Comparison of ENCODE assay signal across 1 cellular context in the genomic region with DNA sequence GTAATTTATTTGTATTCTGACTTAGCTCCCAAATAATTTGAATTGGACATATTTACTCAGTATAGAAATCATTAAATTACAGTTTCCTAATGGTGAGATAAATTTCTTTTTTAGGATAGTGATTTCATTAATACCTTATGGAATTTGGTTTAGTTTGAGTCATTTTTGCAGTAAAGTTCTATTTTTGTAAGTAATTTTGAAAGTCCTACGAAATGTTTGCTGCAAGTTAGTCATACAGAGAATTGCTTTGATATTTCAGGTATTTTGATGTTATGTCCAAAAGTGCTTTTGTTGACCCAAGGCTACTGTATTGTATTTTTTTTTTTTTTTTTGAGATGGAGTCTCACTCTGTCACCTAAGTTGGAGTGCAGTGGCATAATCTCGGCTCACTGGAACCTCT.
TF ChIP-seq lines count a peak whose summit lies in the region.

No MANE protein-coding gene starts in this region.

TF ChIP-seq in GM12878, 131 proteins besides CTCF, POLR2A, EP300 and RAD21 (continued from another document and continues in another):
- TF ChIP-seq, protein P1, sequence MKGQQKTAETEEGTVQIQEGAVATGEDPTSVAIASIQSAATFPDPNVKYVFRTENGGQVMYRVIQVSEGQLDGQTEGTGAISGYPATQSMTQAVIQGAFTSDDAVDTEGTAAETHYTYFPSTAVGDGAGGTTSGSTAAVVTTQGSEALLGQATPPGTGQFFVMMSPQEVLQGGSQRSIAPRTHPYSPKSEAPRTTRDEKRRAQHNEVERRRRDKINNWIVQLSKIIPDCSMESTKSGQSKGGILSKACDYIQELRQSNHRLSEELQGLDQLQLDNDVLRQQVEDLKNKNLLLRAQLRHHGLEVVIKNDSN (IDR thresholded peaks at IDR 0.05; ENCODE audit: borderline replicate concordance, extremely low read length, insufficient read depth, low read depth, low read length) = no peak
- TF ChIP-seq, protein P2, sequence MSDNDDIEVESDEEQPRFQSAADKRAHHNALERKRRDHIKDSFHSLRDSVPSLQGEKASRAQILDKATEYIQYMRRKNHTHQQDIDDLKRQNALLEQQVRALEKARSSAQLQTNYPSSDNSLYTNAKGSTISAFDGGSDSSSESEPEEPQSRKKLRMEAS (IDR thresholded peaks at IDR 0.05; ENCODE audit: low read depth, low read length) = no peak
- peak; percentile 94 for TF ChIP-seq CREM (IDR thresholded peaks at IDR 0.05; ENCODE audit: low read depth)
- TF ChIP-seq E2F8 (IDR thresholded peaks at IDR 0.05; ENCODE audit: low read depth, partially characterized antibody) = no peak
- no peak for TF ChIP-seq NR2F1 (conservative IDR thresholded peaks at IDR 0.05)
- TF ChIP-seq MEF2A (IDR thresholded peaks at IDR 0.05; ENCODE audit: insufficient read depth, low read depth, low read length) = peak; percentile 100
- peak; percentile 63 for TF ChIP-seq MTA2 (IDR thresholded peaks at IDR 0.05; ENCODE audit: low read depth)
- TF ChIP-seq, protein P3, sequence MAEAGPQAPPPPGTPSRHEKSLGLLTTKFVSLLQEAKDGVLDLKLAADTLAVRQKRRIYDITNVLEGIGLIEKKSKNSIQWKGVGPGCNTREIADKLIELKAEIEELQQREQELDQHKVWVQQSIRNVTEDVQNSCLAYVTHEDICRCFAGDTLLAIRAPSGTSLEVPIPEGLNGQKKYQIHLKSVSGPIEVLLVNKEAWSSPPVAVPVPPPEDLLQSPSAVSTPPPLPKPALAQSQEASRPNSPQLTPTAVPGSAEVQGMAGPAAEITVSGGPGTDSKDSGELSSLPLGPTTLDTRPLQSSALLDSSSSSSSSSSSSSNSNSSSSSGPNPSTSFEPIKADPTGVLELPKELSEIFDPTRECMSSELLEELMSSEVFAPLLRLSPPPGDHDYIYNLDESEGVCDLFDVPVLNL (IDR thresholded peaks at IDR 0.05; ENCODE audit: low read depth, low read length) = no peak
- TF ChIP-seq NBN (IDR thresholded peaks at IDR 0.05) = no peak
- peak; percentile 84 for TF ChIP-seq IRF4 (IDR thresholded peaks at IDR 0.05; ENCODE audit: low read depth, low read length)
- TF ChIP-seq MTA3 (IDR thresholded peaks at IDR 0.05; ENCODE audit: borderline replicate concordance, low read length) = peak; percentile 98
- TF ChIP-seq DPF2 (IDR thresholded peaks at IDR 0.05) = no peak
- peak; percentile 81 for TF ChIP-seq GABPA (IDR thresholded peaks at IDR 0.05; ENCODE audit: low read depth)
- no peak for TF ChIP-seq SPI1 (IDR thresholded peaks at IDR 0.05; ENCODE audit: borderline replicate concordance, insufficient read depth, low read depth, low read length)
- no peak for TF ChIP-seq ZBTB40 (IDR thresholded peaks at IDR 0.05; ENCODE audit: borderline replicate concordance)
- peak; percentile 90 for TF ChIP-seq MEF2B (IDR thresholded peaks at IDR 0.05; ENCODE audit: partially characterized antibody, poor library complexity, severe bottlenecking)
- no peak for TF ChIP-seq TCF3 (IDR thresholded peaks at IDR 0.05; ENCODE audit: borderline replicate concordance, insufficient read depth, low read depth, low read length)
- no peak for TF ChIP-seq FOS (IDR thresholded peaks at IDR 0.05; ENCODE audit: borderline replicate concordance, extremely low read depth, insufficient read length)
- no peak for TF ChIP-seq WRNIP1 (IDR thresholded peaks at IDR 0.05; ENCODE audit: borderline replicate concordance, low read depth, low read length)
- TF ChIP-seq ZBTB4 (CRISPR knock-in tag; IDR thresholded peaks at IDR 0.05) = no peak
- TF ChIP-seq KAT2A (conservative IDR thresholded peaks at IDR 0.05; ENCODE audit: control insufficient read depth, low read depth, low read length) = no peak
- TF ChIP-seq CHD2 (IDR thresholded peaks at IDR 0.05; ENCODE audit: borderline replicate concordance, low read depth, low read length) = no peak
- TF ChIP-seq BACH1 (IDR thresholded peaks at IDR 0.05; ENCODE audit: borderline replicate concordance) = 0 out of 2 replicates have a peak, but pooled peaks have one; percentile 26
- peak; percentile 57; the same call in 1 of the 2 replicates for TF ChIP-seq CBFB (IDR thresholded peaks at IDR 0.05; ENCODE audit: low read depth)
- TF ChIP-seq SMAD1 (IDR thresholded peaks at IDR 0.05; ENCODE audit: low read depth, partially characterized antibody) = no peak
- TF ChIP-seq PRDM15 (CRISPR knock-in tag; IDR thresholded peaks at IDR 0.05) = no peak
- TF ChIP-seq CHD4 (IDR thresholded peaks at IDR 0.05) = no peak
- peak in 1 of 2 experiments; percentile 58; a peak in 1 of 4 replicates for TF ChIP-seq ETV6 (conservative IDR thresholded peaks at IDR 0.05 in 1 of 2, IDR thresholded peaks at IDR 0.05 in 1 of 2; ENCODE audit: borderline replicate concordance in 1 of 2, low read depth in 1 of 2)
- no peak for TF ChIP-seq ESRRA (IDR thresholded peaks at IDR 0.05; ENCODE audit: low read length)
- peak; percentile 77 for TF ChIP-seq ATF7 (IDR thresholded peaks at IDR 0.05; ENCODE audit: low read depth)
- TF ChIP-seq CBX5 (IDR thresholded peaks at IDR 0.05; ENCODE audit: low read depth) = peak; percentile 76; the same call in 1 of the 2 replicates
- peak; percentile 100 for TF ChIP-seq ATF2 (IDR thresholded peaks at IDR 0.05; ENCODE audit: low read length)
- no peak for TF ChIP-seq ELK1 (IDR thresholded peaks at IDR 0.05; ENCODE audit: low read depth, low read length)
- no peak for TF ChIP-seq MYB (IDR thresholded peaks at IDR 0.05; ENCODE audit: borderline replicate concordance, low read depth, low read length)
- TF ChIP-seq IKZF2 (IDR thresholded peaks at IDR 0.05) = peak; percentile 93 to 94
- no peak for TF ChIP-seq SP1 (IDR thresholded peaks at IDR 0.05; ENCODE audit: low read depth, low read length)
- no peak for TF ChIP-seq LARP7 (IDR thresholded peaks at IDR 0.05)
- TF ChIP-seq SIN3A (IDR thresholded peaks at IDR 0.05; ENCODE audit: low read depth, low read length) = no peak
